Comparison of ENCODE assay signal across 8 cellular contexts in genomic region chr9:107855164-107855563, GRCh38.
"Had no signal": no experiment of that assay in that cellular context is flagged by ENCODE, and none has a peak within 500 bp of the region (broad histone marks: within the 10 kb centered on the region; RNA-seq: fewer than 3 reads in every experiment).

No MANE protein-coding gene starts in this region.

- FAIRE-seq: G401.6, GM12878, GM12891, GM12892, GM18507, GM19239 had no signal

- ATAC-seq: GM12878 had no signal

- DNase-seq: GDM1, GF-D8 had no signal

- H3K4me3 ChIP-seq: GM12878 had no signal
